Comparison of ENCODE assay signal across 1 cellular context in the genomic region with DNA sequence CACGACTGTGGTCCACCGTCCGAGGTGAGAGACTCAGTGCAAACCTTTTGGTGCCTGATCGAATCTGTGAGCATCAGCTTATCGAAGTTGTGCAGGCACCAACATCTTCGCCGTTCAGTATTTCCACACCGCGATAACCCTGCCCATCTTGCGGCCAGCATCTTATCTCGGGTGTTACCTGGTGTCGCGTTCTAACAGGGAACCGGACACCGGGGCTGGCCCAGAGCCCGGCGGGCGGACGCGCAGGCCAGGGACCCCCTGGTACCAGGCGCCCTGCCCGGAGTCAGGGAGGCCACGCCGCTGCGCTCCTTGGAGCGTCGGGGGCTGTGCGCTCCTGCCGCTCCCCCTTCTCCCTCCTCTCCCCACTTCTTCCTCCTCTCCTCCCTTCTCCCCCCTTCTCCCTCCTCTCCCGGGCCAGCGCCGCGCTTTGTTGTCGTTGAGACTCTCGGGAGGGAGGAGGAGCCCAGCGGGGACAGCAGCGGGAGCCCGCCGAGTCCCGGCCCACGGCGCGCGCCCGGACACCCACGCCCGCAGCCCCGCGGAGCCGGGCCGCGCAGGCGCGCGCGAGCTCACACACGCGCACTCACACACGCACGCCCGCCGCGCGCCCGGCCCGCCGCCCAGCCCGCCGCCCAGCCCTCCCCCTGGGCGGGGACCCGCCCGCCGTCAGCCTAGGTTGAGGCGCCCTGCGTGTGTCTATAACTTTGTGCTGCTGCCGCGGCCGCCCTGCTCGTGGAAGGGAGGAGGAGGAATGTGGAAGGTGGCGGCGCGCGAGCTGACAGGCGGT.
TF ChIP-seq lines count a peak whose summit lies in the region.

No MANE protein-coding gene starts in this region.

TF ChIP-seq in HepG2, 621 proteins besides CTCF, POLR2A, EP300 and RAD21 (continued from another document and continues in another):
- TF ChIP-seq, protein P1, sequence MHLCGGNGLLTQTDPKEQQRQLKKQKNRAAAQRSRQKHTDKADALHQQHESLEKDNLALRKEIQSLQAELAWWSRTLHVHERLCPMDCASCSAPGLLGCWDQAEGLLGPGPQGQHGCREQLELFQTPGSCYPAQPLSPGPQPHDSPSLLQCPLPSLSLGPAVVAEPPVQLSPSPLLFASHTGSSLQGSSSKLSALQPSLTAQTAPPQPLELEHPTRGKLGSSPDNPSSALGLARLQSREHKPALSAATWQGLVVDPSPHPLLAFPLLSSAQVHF (CRISPR knock-in tag; IDR thresholded peaks at IDR 0.05) = 0 out of 2 replicates have a peak, but pooled peaks have one; percentile 33
- no peak for TF ChIP-seq ZNF333 (CRISPR knock-in tag; IDR thresholded peaks at IDR 0.05; ENCODE audit: borderline replicate concordance)
- TF ChIP-seq ZNF75D (CRISPR knock-in tag; IDR thresholded peaks at IDR 0.05; ENCODE audit: borderline replicate concordance) = no peak
- TF ChIP-seq, protein P2, sequence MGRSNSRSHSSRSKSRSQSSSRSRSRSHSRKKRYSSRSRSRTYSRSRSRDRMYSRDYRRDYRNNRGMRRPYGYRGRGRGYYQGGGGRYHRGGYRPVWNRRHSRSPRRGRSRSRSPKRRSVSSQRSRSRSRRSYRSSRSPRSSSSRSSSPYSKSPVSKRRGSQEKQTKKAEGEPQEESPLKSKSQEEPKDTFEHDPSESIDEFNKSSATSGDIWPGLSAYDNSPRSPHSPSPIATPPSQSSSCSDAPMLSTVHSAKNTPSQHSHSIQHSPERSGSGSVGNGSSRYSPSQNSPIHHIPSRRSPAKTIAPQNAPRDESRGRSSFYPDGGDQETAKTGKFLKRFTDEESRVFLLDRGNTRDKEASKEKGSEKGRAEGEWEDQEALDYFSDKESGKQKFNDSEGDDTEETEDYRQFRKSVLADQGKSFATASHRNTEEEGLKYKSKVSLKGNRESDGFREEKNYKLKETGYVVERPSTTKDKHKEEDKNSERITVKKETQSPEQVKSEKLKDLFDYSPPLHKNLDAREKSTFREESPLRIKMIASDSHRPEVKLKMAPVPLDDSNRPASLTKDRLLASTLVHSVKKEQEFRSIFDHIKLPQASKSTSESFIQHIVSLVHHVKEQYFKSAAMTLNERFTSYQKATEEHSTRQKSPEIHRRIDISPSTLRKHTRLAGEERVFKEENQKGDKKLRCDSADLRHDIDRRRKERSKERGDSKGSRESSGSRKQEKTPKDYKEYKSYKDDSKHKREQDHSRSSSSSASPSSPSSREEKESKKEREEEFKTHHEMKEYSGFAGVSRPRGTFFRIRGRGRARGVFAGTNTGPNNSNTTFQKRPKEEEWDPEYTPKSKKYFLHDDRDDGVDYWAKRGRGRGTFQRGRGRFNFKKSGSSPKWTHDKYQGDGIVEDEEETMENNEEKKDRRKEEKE (IDR thresholded peaks at IDR 0.05) = no peak
- TF ChIP-seq GATAD1 (CRISPR knock-in tag; IDR thresholded peaks at IDR 0.05) = peak; percentile 66
- TF ChIP-seq ZNF749 (CRISPR knock-in tag; IDR thresholded peaks at IDR 0.05; ENCODE audit: borderline replicate concordance) = no peak
- TF ChIP-seq ZFP36L1 (CRISPR knock-in tag; IDR thresholded peaks at IDR 0.05) = no peak
- no peak for TF ChIP-seq ZNF253 (CRISPR knock-in tag; IDR thresholded peaks at IDR 0.05; ENCODE audit: borderline replicate concordance)
- TF ChIP-seq SAFB2 (CRISPR knock-in tag; IDR thresholded peaks at IDR 0.05; ENCODE audit: borderline replicate concordance, low read depth) = peak; percentile 14; the same call in 1 of the 2 replicates
- TF ChIP-seq, protein P3, sequence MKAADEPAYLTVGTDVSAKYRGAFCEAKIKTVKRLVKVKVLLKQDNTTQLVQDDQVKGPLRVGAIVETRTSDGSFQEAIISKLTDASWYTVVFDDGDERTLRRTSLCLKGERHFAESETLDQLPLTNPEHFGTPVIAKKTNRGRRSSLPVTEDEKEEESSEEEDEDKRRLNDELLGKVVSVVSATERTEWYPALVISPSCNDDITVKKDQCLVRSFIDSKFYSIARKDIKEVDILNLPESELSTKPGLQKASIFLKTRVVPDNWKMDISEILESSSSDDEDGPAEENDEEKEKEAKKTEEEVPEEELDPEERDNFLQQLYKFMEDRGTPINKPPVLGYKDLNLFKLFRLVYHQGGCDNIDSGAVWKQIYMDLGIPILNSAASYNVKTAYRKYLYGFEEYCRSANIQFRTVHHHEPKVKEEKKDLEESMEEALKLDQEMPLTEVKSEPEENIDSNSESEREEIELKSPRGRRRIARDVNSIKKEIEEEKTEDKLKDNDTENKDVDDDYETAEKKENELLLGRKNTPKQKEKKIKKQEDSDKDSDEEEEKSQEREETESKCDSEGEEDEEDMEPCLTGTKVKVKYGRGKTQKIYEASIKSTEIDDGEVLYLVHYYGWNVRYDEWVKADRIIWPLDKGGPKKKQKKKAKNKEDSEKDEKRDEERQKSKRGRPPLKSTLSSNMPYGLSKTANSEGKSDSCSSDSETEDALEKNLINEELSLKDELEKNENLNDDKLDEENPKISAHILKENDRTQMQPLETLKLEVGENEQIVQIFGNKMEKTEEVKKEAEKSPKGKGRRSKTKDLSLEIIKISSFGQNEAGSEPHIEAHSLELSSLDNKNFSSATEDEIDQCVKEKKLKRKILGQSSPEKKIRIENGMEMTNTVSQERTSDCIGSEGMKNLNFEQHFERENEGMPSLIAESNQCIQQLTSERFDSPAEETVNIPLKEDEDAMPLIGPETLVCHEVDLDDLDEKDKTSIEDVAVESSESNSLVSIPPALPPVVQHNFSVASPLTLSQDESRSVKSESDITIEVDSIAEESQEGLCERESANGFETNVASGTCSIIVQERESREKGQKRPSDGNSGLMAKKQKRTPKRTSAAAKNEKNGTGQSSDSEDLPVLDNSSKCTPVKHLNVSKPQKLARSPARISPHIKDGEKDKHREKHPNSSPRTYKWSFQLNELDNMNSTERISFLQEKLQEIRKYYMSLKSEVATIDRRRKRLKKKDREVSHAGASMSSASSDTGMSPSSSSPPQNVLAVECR (CRISPR knock-in tag; IDR thresholded peaks at IDR 0.05; ENCODE audit: borderline replicate concordance) = peak; percentile 72
- TF ChIP-seq, protein P4, sequence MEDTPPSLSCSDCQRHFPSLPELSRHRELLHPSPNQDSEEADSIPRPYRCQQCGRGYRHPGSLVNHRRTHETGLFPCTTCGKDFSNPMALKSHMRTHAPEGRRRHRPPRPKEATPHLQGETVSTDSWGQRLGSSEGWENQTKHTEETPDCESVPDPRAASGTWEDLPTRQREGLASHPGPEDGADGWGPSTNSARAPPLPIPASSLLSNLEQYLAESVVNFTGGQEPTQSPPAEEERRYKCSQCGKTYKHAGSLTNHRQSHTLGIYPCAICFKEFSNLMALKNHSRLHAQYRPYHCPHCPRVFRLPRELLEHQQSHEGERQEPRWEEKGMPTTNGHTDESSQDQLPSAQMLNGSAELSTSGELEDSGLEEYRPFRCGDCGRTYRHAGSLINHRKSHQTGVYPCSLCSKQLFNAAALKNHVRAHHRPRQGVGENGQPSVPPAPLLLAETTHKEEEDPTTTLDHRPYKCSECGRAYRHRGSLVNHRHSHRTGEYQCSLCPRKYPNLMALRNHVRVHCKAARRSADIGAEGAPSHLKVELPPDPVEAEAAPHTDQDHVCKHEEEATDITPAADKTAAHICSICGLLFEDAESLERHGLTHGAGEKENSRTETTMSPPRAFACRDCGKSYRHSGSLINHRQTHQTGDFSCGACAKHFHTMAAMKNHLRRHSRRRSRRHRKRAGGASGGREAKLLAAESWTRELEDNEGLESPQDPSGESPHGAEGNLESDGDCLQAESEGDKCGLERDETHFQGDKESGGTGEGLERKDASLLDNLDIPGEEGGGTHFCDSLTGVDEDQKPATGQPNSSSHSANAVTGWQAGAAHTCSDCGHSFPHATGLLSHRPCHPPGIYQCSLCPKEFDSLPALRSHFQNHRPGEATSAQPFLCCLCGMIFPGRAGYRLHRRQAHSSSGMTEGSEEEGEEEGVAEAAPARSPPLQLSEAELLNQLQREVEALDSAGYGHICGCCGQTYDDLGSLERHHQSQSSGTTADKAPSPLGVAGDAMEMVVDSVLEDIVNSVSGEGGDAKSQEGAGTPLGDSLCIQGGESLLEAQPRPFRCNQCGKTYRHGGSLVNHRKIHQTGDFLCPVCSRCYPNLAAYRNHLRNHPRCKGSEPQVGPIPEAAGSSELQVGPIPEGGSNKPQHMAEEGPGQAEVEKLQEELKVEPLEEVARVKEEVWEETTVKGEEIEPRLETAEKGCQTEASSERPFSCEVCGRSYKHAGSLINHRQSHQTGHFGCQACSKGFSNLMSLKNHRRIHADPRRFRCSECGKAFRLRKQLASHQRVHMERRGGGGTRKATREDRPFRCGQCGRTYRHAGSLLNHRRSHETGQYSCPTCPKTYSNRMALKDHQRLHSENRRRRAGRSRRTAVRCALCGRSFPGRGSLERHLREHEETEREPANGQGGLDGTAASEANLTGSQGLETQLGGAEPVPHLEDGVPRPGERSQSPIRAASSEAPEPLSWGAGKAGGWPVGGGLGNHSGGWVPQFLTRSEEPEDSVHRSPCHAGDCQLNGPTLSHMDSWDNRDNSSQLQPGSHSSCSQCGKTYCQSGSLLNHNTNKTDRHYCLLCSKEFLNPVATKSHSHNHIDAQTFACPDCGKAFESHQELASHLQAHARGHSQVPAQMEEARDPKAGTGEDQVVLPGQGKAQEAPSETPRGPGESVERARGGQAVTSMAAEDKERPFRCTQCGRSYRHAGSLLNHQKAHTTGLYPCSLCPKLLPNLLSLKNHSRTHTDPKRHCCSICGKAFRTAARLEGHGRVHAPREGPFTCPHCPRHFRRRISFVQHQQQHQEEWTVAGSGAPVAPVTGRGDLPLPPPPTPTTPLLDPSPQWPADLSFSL (CRISPR knock-in tag; IDR thresholded peaks at IDR 0.05) = no peak
- no peak for TF ChIP-seq ZNF724P (CRISPR knock-in tag; IDR thresholded peaks at IDR 0.05; ENCODE audit: borderline replicate concordance)
- no peak for TF ChIP-seq THYN1 (CRISPR knock-in tag; IDR thresholded peaks at IDR 0.05; ENCODE audit: borderline replicate concordance, low read depth)
- TF ChIP-seq, protein P5, sequence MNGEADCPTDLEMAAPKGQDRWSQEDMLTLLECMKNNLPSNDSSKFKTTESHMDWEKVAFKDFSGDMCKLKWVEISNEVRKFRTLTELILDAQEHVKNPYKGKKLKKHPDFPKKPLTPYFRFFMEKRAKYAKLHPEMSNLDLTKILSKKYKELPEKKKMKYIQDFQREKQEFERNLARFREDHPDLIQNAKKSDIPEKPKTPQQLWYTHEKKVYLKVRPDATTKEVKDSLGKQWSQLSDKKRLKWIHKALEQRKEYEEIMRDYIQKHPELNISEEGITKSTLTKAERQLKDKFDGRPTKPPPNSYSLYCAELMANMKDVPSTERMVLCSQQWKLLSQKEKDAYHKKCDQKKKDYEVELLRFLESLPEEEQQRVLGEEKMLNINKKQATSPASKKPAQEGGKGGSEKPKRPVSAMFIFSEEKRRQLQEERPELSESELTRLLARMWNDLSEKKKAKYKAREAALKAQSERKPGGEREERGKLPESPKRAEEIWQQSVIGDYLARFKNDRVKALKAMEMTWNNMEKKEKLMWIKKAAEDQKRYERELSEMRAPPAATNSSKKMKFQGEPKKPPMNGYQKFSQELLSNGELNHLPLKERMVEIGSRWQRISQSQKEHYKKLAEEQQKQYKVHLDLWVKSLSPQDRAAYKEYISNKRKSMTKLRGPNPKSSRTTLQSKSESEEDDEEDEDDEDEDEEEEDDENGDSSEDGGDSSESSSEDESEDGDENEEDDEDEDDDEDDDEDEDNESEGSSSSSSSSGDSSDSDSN (CRISPR knock-in tag; IDR thresholded peaks at IDR 0.05) = peak; percentile 49; the same call in 1 of the 2 replicates
- no peak for TF ChIP-seq FLYWCH1 (CRISPR knock-in tag; IDR thresholded peaks at IDR 0.05)
- peak; percentile 25; the same call in 1 of the 2 replicates for TF ChIP-seq HOXA3 (CRISPR knock-in tag; IDR thresholded peaks at IDR 0.05)
- TF ChIP-seq, protein P6, sequence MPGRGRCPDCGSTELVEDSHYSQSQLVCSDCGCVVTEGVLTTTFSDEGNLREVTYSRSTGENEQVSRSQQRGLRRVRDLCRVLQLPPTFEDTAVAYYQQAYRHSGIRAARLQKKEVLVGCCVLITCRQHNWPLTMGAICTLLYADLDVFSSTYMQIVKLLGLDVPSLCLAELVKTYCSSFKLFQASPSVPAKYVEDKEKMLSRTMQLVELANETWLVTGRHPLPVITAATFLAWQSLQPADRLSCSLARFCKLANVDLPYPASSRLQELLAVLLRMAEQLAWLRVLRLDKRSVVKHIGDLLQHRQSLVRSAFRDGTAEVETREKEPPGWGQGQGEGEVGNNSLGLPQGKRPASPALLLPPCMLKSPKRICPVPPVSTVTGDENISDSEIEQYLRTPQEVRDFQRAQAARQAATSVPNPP (CRISPR knock-in tag; IDR thresholded peaks at IDR 0.05) = no peak
- TF ChIP-seq ZNF510 (CRISPR knock-in tag; IDR thresholded peaks at IDR 0.05; ENCODE audit: low read depth) = no peak
- TF ChIP-seq, protein P7, sequence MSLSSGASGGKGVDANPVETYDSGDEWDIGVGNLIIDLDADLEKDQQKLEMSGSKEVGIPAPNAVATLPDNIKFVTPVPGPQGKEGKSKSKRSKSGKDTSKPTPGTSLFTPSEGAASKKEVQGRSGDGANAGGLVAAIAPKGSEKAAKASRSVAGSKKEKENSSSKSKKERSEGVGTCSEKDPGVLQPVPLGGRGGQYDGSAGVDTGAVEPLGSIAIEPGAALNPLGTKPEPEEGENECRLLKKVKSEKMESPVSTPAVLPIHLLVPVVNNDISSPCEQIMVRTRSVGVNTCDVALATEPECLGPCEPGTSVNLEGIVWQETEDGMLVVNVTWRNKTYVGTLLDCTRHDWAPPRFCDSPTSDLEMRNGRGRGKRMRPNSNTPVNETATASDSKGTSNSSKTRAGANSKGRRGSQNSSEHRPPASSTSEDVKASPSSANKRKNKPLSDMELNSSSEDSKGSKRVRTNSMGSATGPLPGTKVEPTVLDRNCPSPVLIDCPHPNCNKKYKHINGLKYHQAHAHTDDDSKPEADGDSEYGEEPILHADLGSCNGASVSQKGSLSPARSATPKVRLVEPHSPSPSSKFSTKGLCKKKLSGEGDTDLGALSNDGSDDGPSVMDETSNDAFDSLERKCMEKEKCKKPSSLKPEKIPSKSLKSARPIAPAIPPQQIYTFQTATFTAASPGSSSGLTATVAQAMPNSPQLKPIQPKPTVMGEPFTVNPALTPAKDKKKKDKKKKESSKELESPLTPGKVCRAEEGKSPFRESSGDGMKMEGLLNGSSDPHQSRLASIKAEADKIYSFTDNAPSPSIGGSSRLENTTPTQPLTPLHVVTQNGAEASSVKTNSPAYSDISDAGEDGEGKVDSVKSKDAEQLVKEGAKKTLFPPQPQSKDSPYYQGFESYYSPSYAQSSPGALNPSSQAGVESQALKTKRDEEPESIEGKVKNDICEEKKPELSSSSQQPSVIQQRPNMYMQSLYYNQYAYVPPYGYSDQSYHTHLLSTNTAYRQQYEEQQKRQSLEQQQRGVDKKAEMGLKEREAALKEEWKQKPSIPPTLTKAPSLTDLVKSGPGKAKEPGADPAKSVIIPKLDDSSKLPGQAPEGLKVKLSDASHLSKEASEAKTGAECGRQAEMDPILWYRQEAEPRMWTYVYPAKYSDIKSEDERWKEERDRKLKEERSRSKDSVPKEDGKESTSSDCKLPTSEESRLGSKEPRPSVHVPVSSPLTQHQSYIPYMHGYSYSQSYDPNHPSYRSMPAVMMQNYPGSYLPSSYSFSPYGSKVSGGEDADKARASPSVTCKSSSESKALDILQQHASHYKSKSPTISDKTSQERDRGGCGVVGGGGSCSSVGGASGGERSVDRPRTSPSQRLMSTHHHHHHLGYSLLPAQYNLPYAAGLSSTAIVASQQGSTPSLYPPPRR (CRISPR knock-in tag; IDR thresholded peaks at IDR 0.05; ENCODE audit: borderline replicate concordance) = no peak
- no peak for TF ChIP-seq MAZ (IDR thresholded peaks at IDR 0.05; ENCODE audit: borderline replicate concordance, low read depth, low read length)
- peak; percentile 89 for TF ChIP-seq MAZ (CRISPR knock-in tag; IDR thresholded peaks at IDR 0.05; ENCODE audit: low read depth)
